In genomic region chr1:243495442-243496172, GRCh38 we compare ENCODE assay signal across 10 cellular contexts.
A peak's percentile ranks its signal among the peaks of the same experiment; 100 is the strongest.
DNase-seq lines count a peak whose midpoint lies in the region; ATAC-seq and FAIRE-seq lines count a peak whose summit lies in the region.
"Had no signal": no experiment of that assay in that cellular context is flagged by ENCODE, and none has a peak within 500 bp of the region (broad histone marks: within the 10 kb centered on the region; RNA-seq: fewer than 3 reads in every experiment).

No MANE protein-coding gene starts in this region.

- H3K4me1 Mint-ChIP-seq in activated naive CD8-positive, alpha-beta T cell treated with anti-CD3 and anti-CD28 coated beads, Interleukin-2, amount 10 ng/mL, durations not matched to agents 7 days and 5 days, result peaks cover 1% of the 10 kb centered on the region
- H3K4me1 Mint-ChIP-seq in stimulated activated memory B cell treated with anti-CD40 and anti-IgM and Interleukin-4, amounts not matched to agents 10 μg/mL and 1 μg/mL and 100 μg/mL, for 72 hours, result peaks cover 11% of the 10 kb centered on the region

- peaks cover 2% of the 10 kb centered on the region for H3K36me3 Mint-ChIP-seq in activated naive CD8-positive, alpha-beta T cell treated with anti-CD3 and anti-CD28 coated beads, Interleukin-2, amount 10 ng/mL, durations not matched to agents 7 days and 5 days
- H3K36me3 Mint-ChIP-seq in stimulated activated memory B cell treated with anti-CD40 and anti-IgM and Interleukin-4, amounts not matched to agents 10 μg/mL and 1 μg/mL and 100 μg/mL, for 72 hours, result peaks cover 36% of the 10 kb centered on the region

- H3K4me3 Mint-ChIP-seq in activated naive CD8-positive, alpha-beta T cell treated with anti-CD3 and anti-CD28 coated beads, Interleukin-2, amount 10 ng/mL, durations not matched to agents 7 days and 5 days, result no peak overlapping the region
- no peak overlapping the region for H3K4me3 Mint-ChIP-seq in stimulated activated memory B cell treated with anti-CD40 and anti-IgM and Interleukin-4, amounts not matched to agents 10 μg/mL and 1 μg/mL and 100 μg/mL, for 72 hours

- peak; percentile 39 for ATAC-seq in activated naive CD8-positive, alpha-beta T cell treated with anti-CD3 and anti-CD28 coated beads, Interleukin-2, amount 10 ng/mL, durations not matched to agents 7 days and 5 days (ENCODE audit: low read depth)
- ATAC-seq in stimulated activated memory B cell treated with anti-CD40 and anti-IgM and Interleukin-4, amounts not matched to agents 10 μg/mL and 1 μg/mL and 100 μg/mL, for 72 hours, result peak; percentile 10

- no peaks in the 10 kb centered on the region for H3K9me3 Mint-ChIP-seq in activated naive CD8-positive, alpha-beta T cell treated with anti-CD3 and anti-CD28 coated beads, Interleukin-2, amount 10 ng/mL, durations not matched to agents 7 days and 5 days
- H3K9me3 Mint-ChIP-seq in stimulated activated memory B cell treated with anti-CD40 and anti-IgM and Interleukin-4, amounts not matched to agents 10 μg/mL and 1 μg/mL and 100 μg/mL, for 72 hours, result no peaks in the 10 kb centered on the region

- DNase-seq in HCEC 1CT (peak; percentile 45), hepatic stellate cell (ENCODE audit: low spot score) (peak; percentile 59), NCI-H1417 (lab: John Stamatoyannopoulos, UW) (no peak), HTR-8/SVneo (ENCODE audit: insufficient read length, low spot score) (no peak)
- DNase-seq in activated naive CD8-positive, alpha-beta T cell treated with anti-CD3 and anti-CD28 coated beads, Interleukin-2, amount 10 ng/mL, durations not matched to agents 7 days and 5 days, result no peak
- DNase-seq in effector CD8-positive, alpha-beta T cell (lab: John Stamatoyannopoulos, UW), result no peak
- no peak for DNase-seq in activated CD8-positive, alpha-beta memory T cell treated with anti-CD3 and anti-CD28 coated beads, Interleukin-2, amount 50 U/mL, for 48 hours
- DNase-seq: activated T-cell treated with anti-CD3 and anti-CD28 coated beads, Interleukin-2, amount 50 U/mL, for 48 hours had no signal

- no peak for FAIRE-seq in HTR-8/SVneo (lab: Jason Lieb, UNC)
- FAIRE-seq: islet of Langerhans had no signal

- no peaks in the 10 kb centered on the region for H3K27me3 Mint-ChIP-seq in activated naive CD8-positive, alpha-beta T cell treated with anti-CD3 and anti-CD28 coated beads, Interleukin-2, amount 10 ng/mL, durations not matched to agents 7 days and 5 days
- no peaks in the 10 kb centered on the region for H3K27me3 Mint-ChIP-seq in stimulated activated memory B cell treated with anti-CD40 and anti-IgM and Interleukin-4, amounts not matched to agents 10 μg/mL and 1 μg/mL and 100 μg/mL, for 72 hours

- POLR2A ChIA-PET in activated naive CD8-positive, alpha-beta T cell treated with anti-CD3 and anti-CD28 coated beads, Interleukin-2, amount 10 ng/mL, durations not matched to agents 7 days and 5 days (lab: Charles Lee), result no interaction called here

- peak overlapping the region; percentile 5 for H3K27ac Mint-ChIP-seq in activated naive CD8-positive, alpha-beta T cell treated with anti-CD3 and anti-CD28 coated beads, Interleukin-2, amount 10 ng/mL, durations not matched to agents 7 days and 5 days
- peak overlapping the region; percentile 83 for H3K27ac Mint-ChIP-seq in stimulated activated memory B cell treated with anti-CD40 and anti-IgM and Interleukin-4, amounts not matched to agents 10 μg/mL and 1 μg/mL and 100 μg/mL, for 72 hours

Comparison
In these comparisons a context has a peak if more than half of its experiments do, and no peak if none do; other contexts are left out.
1. DNase-seq: peak in HCEC 1CT (single experiment) and hepatic stellate cell (single experiment); none in activated naive CD8-positive, alpha-beta T cell treated with anti-CD3 and anti-CD28 coated beads, Interleukin-2, amount 10 ng/mL, durations not matched to agents 7 days and 5 days (single experiment), effector CD8-positive, alpha-beta T cell (single experiment), NCI-H1417 (0 of 3), activated CD8-positive, alpha-beta memory T cell treated with anti-CD3 and anti-CD28 coated beads, Interleukin-2, amount 50 U/mL, for 48 hours (single experiment) and HTR-8/SVneo (single experiment).